11 cellular contexts compared by ENCODE assay signal in the genomic region with DNA sequence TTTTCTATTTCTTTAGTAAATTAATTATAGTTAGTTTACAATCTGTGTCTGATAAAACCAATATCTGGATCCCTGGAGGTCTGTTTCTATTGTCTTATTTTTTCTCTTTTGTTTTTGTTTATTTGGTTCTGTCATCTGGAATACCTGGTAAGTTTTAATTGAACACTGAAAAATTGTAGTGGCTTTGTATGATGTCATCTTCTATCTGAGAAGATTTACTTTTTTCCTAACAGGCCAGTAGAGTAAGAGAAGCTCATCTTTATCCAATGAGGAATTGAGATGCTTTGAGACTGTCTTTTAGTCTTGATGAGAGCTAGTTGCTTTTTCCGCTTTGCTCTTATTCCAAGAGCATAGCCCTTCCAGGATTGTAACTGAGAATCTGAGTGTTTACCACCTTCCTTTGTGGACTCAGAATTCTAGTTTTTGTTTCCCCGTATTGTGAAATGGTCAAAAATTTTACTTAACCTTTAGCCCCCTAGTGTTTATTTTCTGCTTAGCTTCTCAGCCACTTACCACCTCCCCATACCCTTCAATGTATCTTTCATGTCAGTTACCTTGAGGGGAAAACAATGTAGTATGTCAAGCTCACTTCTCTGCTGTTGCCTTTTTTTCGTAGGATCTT. TPM values are rescaled to one million over a fixed set of nuclear protein-coding genes. Genes with fewer than 3 reads are reported as not detected.
DNase-seq lines count a peak whose midpoint lies in the region; ATAC-seq, FAIRE-seq and TF ChIP-seq lines count a peak whose summit lies in the region.
"Had no signal": no experiment of that assay in that cellular context is flagged by ENCODE, and none has a peak within 500 bp of the region (broad histone marks: within the 10 kb centered on the region; RNA-seq: fewer than 3 reads in every experiment).

No MANE protein-coding gene starts in this region.

- POLR2A ChIA-PET in SK-N-SH (lab: Yijun Ruan, JAX) = no interaction called here

- H3K4me3 ChIP-seq in BE2C (ENCODE audit: low read depth, low read length) (no peak overlapping the region), SK-N-SH (ENCODE audit: low read depth in 2 of 2, low read length in 1 of 2) (no peak overlapping the region)
- H3K4me3 ChIP-seq: SK-N-MC had no signal

- H4K20me1 ChIP-seq in SK-N-SH (ENCODE audit: insufficient read depth) = no peaks in the 10 kb centered on the region

- H3K4me1 ChIP-seq in BE2C (no peaks in the 10 kb centered on the region), SK-N-SH (ENCODE audit: control insufficient read depth in 1 of 2, insufficient read depth in 2 of 2, low read depth in 1 of 2, low read length in 1 of 2) (no peaks in the 10 kb centered on the region; a peak in 1 of 4 replicates), foreskin keratinocyte (no peaks in the 10 kb centered on the region)

- H3K79me2 ChIP-seq in SK-N-SH (ENCODE audit: insufficient read depth) = no peaks in the 10 kb centered on the region

- H3K9me2 ChIP-seq in SK-N-SH = no peaks in the 10 kb centered on the region

- DNase-seq in BE2C (no peak), GM12892 (ENCODE audit: insufficient read length) (no peak), SK-N-SH (no peak), foreskin keratinocyte (no peak), DMS79 (lab: John Stamatoyannopoulos, UW) (no peak)
- DNase-seq in stimulated activated CD4-positive, alpha-beta T cell treated with anti-CD3 and anti-CD28 coated beads, Interleukin-4, amount 100 ng/mL, for 4 hours = no peak
- DNase-seq: midbrain had no signal

- ATAC-seq in foreskin keratinocyte = no peak
- ATAC-seq in GM21423 (IDR thresholded peaks at IDR 0.05; ENCODE audit: unreplicated experiment) = no peak
- no peak for ATAC-seq in HG02678 (IDR thresholded peaks at IDR 0.05; ENCODE audit: unreplicated experiment)

- 65% methylated on average over 3 of the region's 3 CpGs for WGBS in SK-N-SH (ENCODE audit: low lambda C conversion rate)

- no peaks in the 10 kb centered on the region for H3F3A ChIP-seq in SK-N-SH (replicated peaks; ENCODE audit: insufficient read depth)

- no peak for TF ChIP-seq EP300 in SK-N-SH (IDR thresholded peaks at IDR 0.05; ENCODE audit: borderline replicate concordance in 1 of 2, low read depth in 1 of 2, low read length in 1 of 2)

- TF ChIP-seq CTCF in BE2C (IDR thresholded peaks at IDR 0.05; ENCODE audit: low read depth, low read length) (peak; percentile 52), SK-N-SH (IDR thresholded peaks at IDR 0.05) (peak; percentile 49), foreskin keratinocyte (conservative IDR thresholded peaks at IDR 0.05) (peak; percentile 57)

- no peak overlapping the region for H3K9ac ChIP-seq in SK-N-SH

- H3K9me3 ChIP-seq in BE2C = no peaks in the 10 kb centered on the region
- no peaks in the 10 kb centered on the region for H3K9me3 ChIP-seq in SK-N-SH

- H3K27me3 ChIP-seq in BE2C (no peaks in the 10 kb centered on the region), SK-N-SH (ENCODE audit: insufficient read depth) (no peaks in the 10 kb centered on the region), foreskin keratinocyte (no peaks in the 10 kb centered on the region)

- CTCF ChIA-PET in SK-N-SH (lab: Yijun Ruan, JAX) = interaction anchor here (0.7 to 1.6 kb wide), 10 partner anchors 9 to 360 kb away, joined by 3 to 13 read pairs (median 4); no protein-coding TSS in a partner anchor

- H3K27ac ChIP-seq in SK-N-SH (ENCODE audit: low read depth in 2 of 2, low read length in 1 of 2) (no peak overlapping the region), foreskin keratinocyte (no peak overlapping the region)
- H3K27ac ChIP-seq: SK-N-MC had no signal

- TF ChIP-seq RAD21 in SK-N-SH (IDR thresholded peaks at IDR 0.05; ENCODE audit: low read length) = peak; percentile 40

- no peak overlapping the region for H3K4me2 ChIP-seq in SK-N-SH

- peak; percentile 76 for FAIRE-seq in GM12892 (lab: Jason Lieb, UNC)
- FAIRE-seq: bronchial epithelial cell had no signal

- H3K36me3 ChIP-seq in BE2C (no peaks in the 10 kb centered on the region), SK-N-SH (replicated peaks in 1 of 2; ENCODE audit: control insufficient read depth in 1 of 2, insufficient read depth in 2 of 2, low read length in 1 of 2) (no peaks in the 10 kb centered on the region)

- TF ChIP-seq POLR2A in GM12892 (IDR thresholded peaks at IDR 0.05; ENCODE audit: low read depth, low read length) = no peak

- no peak overlapping the region for H2AFZ ChIP-seq in SK-N-SH (ENCODE audit: low read depth)

TF ChIP-seq in SK-N-SH, 30 proteins besides CTCF, POLR2A, EP300 and RAD21:
- TF ChIP-seq POLR2AphosphoS5 (IDR thresholded peaks at IDR 0.05; ENCODE audit: low read depth, low read length) (no peak), FOXJ3 (CRISPR knock-in tag; IDR thresholded peaks at IDR 0.05) (no peak), SMC3 (IDR thresholded peaks at IDR 0.05; ENCODE audit: low read depth, low read length) (no peak), EZH2phosphoT487 (IDR thresholded peaks at IDR 0.05; ENCODE audit: borderline replicate concordance, low read depth) (no peak), CHD2 (IDR thresholded peaks at IDR 0.05; ENCODE audit: low read length, partially characterized antibody) (no peak), NFIC (IDR thresholded peaks at IDR 0.05; ENCODE audit: borderline replicate concordance) (no peak), GATA2 (CRISPR knock-in tag; IDR thresholded peaks at IDR 0.05) (no peak)
- TF ChIP-seq, protein P1, sequence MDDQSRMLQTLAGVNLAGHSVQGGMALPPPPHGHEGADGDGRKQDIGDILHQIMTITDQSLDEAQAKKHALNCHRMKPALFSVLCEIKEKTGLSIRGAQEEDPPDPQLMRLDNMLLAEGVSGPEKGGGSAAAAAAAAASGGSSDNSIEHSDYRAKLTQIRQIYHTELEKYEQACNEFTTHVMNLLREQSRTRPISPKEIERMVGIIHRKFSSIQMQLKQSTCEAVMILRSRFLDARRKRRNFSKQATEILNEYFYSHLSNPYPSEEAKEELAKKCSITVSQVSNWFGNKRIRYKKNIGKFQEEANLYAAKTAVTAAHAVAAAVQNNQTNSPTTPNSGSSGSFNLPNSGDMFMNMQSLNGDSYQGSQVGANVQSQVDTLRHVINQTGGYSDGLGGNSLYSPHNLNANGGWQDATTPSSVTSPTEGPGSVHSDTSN (IDR thresholded peaks at IDR 0.05) = no peak
- TF ChIP-seq, protein P2, sequence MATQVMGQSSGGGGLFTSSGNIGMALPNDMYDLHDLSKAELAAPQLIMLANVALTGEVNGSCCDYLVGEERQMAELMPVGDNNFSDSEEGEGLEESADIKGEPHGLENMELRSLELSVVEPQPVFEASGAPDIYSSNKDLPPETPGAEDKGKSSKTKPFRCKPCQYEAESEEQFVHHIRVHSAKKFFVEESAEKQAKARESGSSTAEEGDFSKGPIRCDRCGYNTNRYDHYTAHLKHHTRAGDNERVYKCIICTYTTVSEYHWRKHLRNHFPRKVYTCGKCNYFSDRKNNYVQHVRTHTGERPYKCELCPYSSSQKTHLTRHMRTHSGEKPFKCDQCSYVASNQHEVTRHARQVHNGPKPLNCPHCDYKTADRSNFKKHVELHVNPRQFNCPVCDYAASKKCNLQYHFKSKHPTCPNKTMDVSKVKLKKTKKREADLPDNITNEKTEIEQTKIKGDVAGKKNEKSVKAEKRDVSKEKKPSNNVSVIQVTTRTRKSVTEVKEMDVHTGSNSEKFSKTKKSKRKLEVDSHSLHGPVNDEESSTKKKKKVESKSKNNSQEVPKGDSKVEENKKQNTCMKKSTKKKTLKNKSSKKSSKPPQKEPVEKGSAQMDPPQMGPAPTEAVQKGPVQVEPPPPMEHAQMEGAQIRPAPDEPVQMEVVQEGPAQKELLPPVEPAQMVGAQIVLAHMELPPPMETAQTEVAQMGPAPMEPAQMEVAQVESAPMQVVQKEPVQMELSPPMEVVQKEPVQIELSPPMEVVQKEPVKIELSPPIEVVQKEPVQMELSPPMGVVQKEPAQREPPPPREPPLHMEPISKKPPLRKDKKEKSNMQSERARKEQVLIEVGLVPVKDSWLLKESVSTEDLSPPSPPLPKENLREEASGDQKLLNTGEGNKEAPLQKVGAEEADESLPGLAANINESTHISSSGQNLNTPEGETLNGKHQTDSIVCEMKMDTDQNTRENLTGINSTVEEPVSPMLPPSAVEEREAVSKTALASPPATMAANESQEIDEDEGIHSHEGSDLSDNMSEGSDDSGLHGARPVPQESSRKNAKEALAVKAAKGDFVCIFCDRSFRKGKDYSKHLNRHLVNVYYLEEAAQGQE (IDR thresholded peaks at IDR 0.05; ENCODE audit: low read depth, low read length) = no peak
- TF ChIP-seq, protein P3, sequence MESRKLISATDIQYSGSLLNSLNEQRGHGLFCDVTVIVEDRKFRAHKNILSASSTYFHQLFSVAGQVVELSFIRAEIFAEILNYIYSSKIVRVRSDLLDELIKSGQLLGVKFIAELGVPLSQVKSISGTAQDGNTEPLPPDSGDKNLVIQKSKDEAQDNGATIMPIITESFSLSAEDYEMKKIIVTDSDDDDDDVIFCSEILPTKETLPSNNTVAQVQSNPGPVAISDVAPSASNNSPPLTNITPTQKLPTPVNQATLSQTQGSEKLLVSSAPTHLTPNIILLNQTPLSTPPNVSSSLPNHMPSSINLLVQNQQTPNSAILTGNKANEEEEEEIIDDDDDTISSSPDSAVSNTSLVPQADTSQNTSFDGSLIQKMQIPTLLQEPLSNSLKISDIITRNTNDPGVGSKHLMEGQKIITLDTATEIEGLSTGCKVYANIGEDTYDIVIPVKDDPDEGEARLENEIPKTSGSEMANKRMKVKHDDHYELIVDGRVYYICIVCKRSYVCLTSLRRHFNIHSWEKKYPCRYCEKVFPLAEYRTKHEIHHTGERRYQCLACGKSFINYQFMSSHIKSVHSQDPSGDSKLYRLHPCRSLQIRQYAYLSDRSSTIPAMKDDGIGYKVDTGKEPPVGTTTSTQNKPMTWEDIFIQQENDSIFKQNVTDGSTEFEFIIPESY (IDR thresholded peaks at IDR 0.05; ENCODE audit: borderline replicate concordance, low read depth) = no peak

RNA-seq across cellular contexts. Expression of a gene that starts 25.0 kb away (rescaled TPM):
- 11.0 TPM for polyA plus RNA-seq in BE2C (2012; ENCODE audit: insufficient read depth, insufficient read length, low read depth)
- polyA plus RNA-seq in GM12892 (2012; ENCODE audit: missing spikeins) = 2.2 TPM
- polyA plus RNA-seq in SK-N-SH (2012; rRNA removed) = 20.7 and 22.4 TPM in 2 replicates
- 23.2 and 25.5 TPM in 2 replicates for polyA plus RNA-seq in SK-N-SH (2012; cell fraction: cytosol; rRNA removed)
- 10.0 and 12.4 TPM in 2 replicates for polyA plus RNA-seq in SK-N-SH (2012; cell fraction: nucleus; rRNA removed)
- total RNA-seq in foreskin keratinocyte = 171 and 183 TPM in 2 replicates
- polyA plus RNA-seq in foreskin keratinocyte = 147 and 151 TPM in 2 replicates
